ENCODE assay signal across 24 cellular contexts in the genomic region with DNA sequence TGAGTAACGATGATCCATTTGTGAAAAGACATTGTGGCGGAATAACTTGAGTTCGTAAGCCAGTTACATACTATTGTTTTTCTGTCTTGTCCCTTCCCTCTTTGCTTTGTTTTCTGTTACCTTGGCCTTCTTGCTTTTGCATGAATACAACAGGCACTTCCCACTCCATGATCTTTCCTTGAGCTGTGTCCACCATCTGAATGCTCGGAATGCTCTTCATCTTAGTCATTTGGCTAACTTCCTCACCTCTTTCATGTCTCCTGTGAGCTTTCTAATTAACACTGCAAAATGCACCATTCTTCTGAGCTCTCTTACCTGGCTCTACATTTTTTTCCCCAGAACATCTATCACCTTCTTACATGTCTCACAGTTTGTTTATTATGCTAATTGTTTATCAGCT.
"Had no signal": no experiment of that assay in that cellular context is flagged by ENCODE, and none has a peak within 500 bp of the region (broad histone marks: within the 10 kb centered on the region; RNA-seq: fewer than 3 reads in every experiment).

No MANE protein-coding gene starts in this region.

- DNase-seq: activated B cell treated with CpG ODN at 0.5 μM for 24 hours; activated CD4-positive, alpha-beta T cell treated with anti-CD3 and anti-CD28 coated beads for 1 hour; activated CD4-positive, alpha-beta T cell treated with anti-CD3 and anti-CD28 coated beads, Interleukin-2, amount 10 ng/mL, durations not matched to agents 24 days and 14 days; activated CD4-positive, alpha-beta T cell treated with anti-CD3 and anti-CD28 coated beads, Interleukin-2, amount 50 U/mL, for 48 hours; activated CD8-positive, alpha-beta memory T cell treated with anti-CD3 and anti-CD28 coated beads for 24 hours; activated effector memory CD4-positive, alpha-beta T cell treated with anti-CD3 and anti-CD28 coated beads, Interleukin-2, amount 50 U/mL, for 16 hours; activated naive CD4-positive, alpha-beta T cell treated with anti-CD3 and anti-CD28 coated beads for 36 hours; activated naive CD8-positive, alpha-beta T cell treated with anti-CD3 and anti-CD28 coated beads for 36 hours; activated T-cell treated with anti-CD3 and anti-CD28 coated beads, Interleukin-2, amount 50 U/mL, for 4 hours; body of pancreas; MG63; MV-4-11; NCI-H1092 treated with DMSO at 0.1 percent for 48 hours; NCI-H1417 treated with DMSO at 0.1 percent for 48 hours; NCI-H1694 treated with DMSO at 0.1 percent for 48 hours; NCI-H2029 treated with DMSO at 0.1 percent for 48 hours; NCI-H510A treated with DMSO at 0.1 percent for 48 hours; NCI-H69; Peyer's patch; Right ventricle myocardium superior; SJCRH30; SK-N-SH had no signal

- H3K9ac ChIP-seq: KMS-11, SK-N-SH had no signal

- H3K27me3 Mint-ChIP-seq: activated B cell treated with CpG ODN at 0.5 μM for 24 hours; activated CD4-positive, alpha-beta T cell treated with anti-CD3 and anti-CD28 coated beads, Interleukin-2, amount 10 ng/mL, durations not matched to agents 24 days and 14 days; activated naive CD8-positive, alpha-beta T cell treated with anti-CD3 and anti-CD28 coated beads for 36 hours; central memory CD8-positive, alpha-beta T cell had no signal

- H3K4me1 Mint-ChIP-seq: central memory CD8-positive, alpha-beta T cell had no signal

- H3K9me3 ChIP-seq: body of pancreas, MG63, Peyer's patch, SJCRH30, SK-N-SH had no signal

- H3K4me3 Mint-ChIP-seq: activated B cell treated with CpG ODN at 0.5 μM for 24 hours; activated CD4-positive, alpha-beta T cell treated with anti-CD3 and anti-CD28 coated beads, Interleukin-2, amount 10 ng/mL, durations not matched to agents 24 days and 14 days; activated naive CD4-positive, alpha-beta T cell treated with anti-CD3 and anti-CD28 coated beads for 36 hours; activated naive CD8-positive, alpha-beta T cell treated with anti-CD3 and anti-CD28 coated beads for 36 hours; activated T-cell treated with anti-CD3 and anti-CD28 coated beads, Interleukin-2, amount 50 U/mL, for 4 hours; central memory CD8-positive, alpha-beta T cell had no signal

- H3K27ac ChIP-seq: body of pancreas, KMS-11, Peyer's patch, SJCRH30 had no signal

- H3K27me3 ChIP-seq: body of pancreas, MG63, Peyer's patch, SJCRH30 had no signal

- H3K9me3 Mint-ChIP-seq: activated B cell treated with CpG ODN at 0.5 μM for 24 hours; activated CD4-positive, alpha-beta T cell treated with anti-CD3 and anti-CD28 coated beads, Interleukin-2, amount 10 ng/mL, durations not matched to agents 24 days and 14 days; activated naive CD4-positive, alpha-beta T cell treated with anti-CD3 and anti-CD28 coated beads for 36 hours; activated naive CD8-positive, alpha-beta T cell treated with anti-CD3 and anti-CD28 coated beads for 36 hours; activated T-cell treated with anti-CD3 and anti-CD28 coated beads, Interleukin-2, amount 50 U/mL, for 4 hours; central memory CD8-positive, alpha-beta T cell had no signal

- ATAC-seq: activated T-cell treated with anti-CD3 and anti-CD28 coated beads, Interleukin-2, amount 50 U/mL, for 4 hours; body of pancreas had no signal

- H3K4me1 ChIP-seq: Peyer's patch, SJCRH30 had no signal

- H3K4me3 ChIP-seq: body of pancreas, MG63, Peyer's patch, SJCRH30 had no signal

- H3K27ac Mint-ChIP-seq: activated B cell treated with CpG ODN at 0.5 μM for 24 hours; activated CD4-positive, alpha-beta T cell treated with anti-CD3 and anti-CD28 coated beads, Interleukin-2, amount 10 ng/mL, durations not matched to agents 24 days and 14 days; activated naive CD4-positive, alpha-beta T cell treated with anti-CD3 and anti-CD28 coated beads for 36 hours; activated naive CD8-positive, alpha-beta T cell treated with anti-CD3 and anti-CD28 coated beads for 36 hours had no signal
